ENCODE assay signal across 1 cellular context in the genomic region with DNA sequence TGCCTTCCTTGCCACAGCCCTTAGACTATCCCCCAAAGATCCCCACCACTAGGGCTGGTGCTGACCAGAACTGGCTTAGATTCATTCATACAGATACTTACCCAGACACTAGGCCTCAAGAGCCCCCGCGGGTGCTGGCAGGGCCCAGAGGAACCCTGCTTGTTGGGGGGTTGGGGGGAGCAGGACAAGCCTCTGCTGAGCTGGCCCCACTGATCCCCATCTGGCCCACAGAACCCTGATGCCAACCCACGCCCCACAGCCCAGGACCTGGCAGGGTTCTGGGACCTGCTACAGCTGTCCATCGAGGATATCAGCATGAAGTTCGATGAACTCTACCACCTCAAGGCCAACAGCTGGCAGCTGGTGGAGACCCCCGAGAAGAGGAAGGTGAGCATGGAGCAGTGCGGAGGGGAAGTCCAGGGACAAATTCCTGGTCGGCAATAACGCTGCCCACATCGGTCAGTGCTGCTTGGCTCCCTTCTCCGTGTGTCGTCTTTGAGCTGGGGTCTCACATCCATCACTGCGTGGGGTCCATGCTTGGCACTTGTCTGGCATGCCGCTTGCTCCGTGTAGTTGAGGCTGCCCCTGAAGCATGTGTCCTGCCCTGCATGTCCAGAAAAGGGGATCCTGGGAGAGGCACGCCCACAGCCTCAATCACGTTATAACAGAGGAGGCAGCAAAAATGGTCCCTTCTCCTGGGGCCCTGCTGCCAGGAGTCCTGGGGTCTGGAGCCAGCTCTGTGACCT.
TF ChIP-seq lines count a peak whose summit lies in the region.

No MANE protein-coding gene starts in this region.

TF ChIP-seq in HepG2, 621 proteins besides CTCF, POLR2A, EP300 and RAD21:
- TF ChIP-seq ZBTB25 (CRISPR knock-in tag; IDR thresholded peaks at IDR 0.05) (no peak), ZFX (CRISPR knock-in tag; IDR thresholded peaks at IDR 0.05; ENCODE audit: low read depth) (0 out of 2 replicates have a peak, but pooled peaks have one; percentile 27), POLR2AphosphoS5 (IDR thresholded peaks at IDR 0.05; ENCODE audit: low read depth, low read length) (0 out of 2 replicates have a peak, but pooled peaks have one; percentile 17)
